Comparison of ENCODE assay signal across 8 cellular contexts in genomic region chr15:93087825-93088199, GRCh38. TPM values are rescaled to one million over a fixed set of nuclear protein-coding genes. Genes with fewer than 3 reads are reported as not detected.
DNase-seq lines count a peak whose midpoint lies in the region; ATAC-seq and TF ChIP-seq lines count a peak whose summit lies in the region.

No MANE protein-coding gene starts in this region.

- no peak overlapping the region for H4K8ac ChIP-seq in trophoblast cell (ENCODE audit: low read depth, low read length)

- 3% methylated on average over 14 of the region's 14 CpGs for WGBS in heart right ventricle, 2 donors
- no CpG with 5 or more reads among the region's 14 CpGs for WGBS in trophoblast cell (ENCODE audit: extremely low coverage, insufficient coverage, insufficient read length)

- no peaks in the 10 kb centered on the region for H3K9me3 Mint-ChIP-seq in activated naive CD8-positive, alpha-beta T cell (ENCODE audit: low read depth)
- H3K9me3 Mint-ChIP-seq in type B pancreatic cell, result no peaks in the 10 kb centered on the region

- H3K4me3 Mint-ChIP-seq in activated naive CD8-positive, alpha-beta T cell, result peak overlapping the region; percentile 89
- peak overlapping the region; percentile 98 for H3K4me3 Mint-ChIP-seq in type B pancreatic cell

- no peak overlapping the region for H3K4ac ChIP-seq in trophoblast cell (ENCODE audit: low read depth, low read length)

- no peaks in the 10 kb centered on the region for H4K20me1 ChIP-seq in KMS-11 (ENCODE audit: insufficient read depth)

- H3K9me3 ChIP-seq in heart right ventricle (no peaks in the 10 kb centered on the region), trophoblast cell (ENCODE audit: insufficient read depth, low read depth, low read length) (peaks cover 3% of the 10 kb centered on the region)

- peak; percentile 87 for TF ChIP-seq CTCF in KMS-11 (conservative IDR thresholded peaks at IDR 0.05; ENCODE audit: low read depth, low read length)
- TF ChIP-seq CTCF in heart right ventricle (IDR thresholded peaks at IDR 0.05), result peak; percentile 82 to 92 (median 87)
- TF ChIP-seq CTCF in type B pancreatic cell (conservative IDR thresholded peaks at IDR 0.05), result peak; percentile 99

- no peaks in the 10 kb centered on the region for H3K79me1 ChIP-seq in trophoblast cell (ENCODE audit: low read length)

- no peaks in the 10 kb centered on the region for H3K36me3 ChIP-seq in KMS-11 (ENCODE audit: insufficient read depth)
- no peaks in the 10 kb centered on the region for H3K36me3 ChIP-seq in heart right ventricle
- no peaks in the 10 kb centered on the region for H3K36me3 ChIP-seq in trophoblast cell (ENCODE audit: control insufficient read depth in 1 of 2, insufficient read depth in 2 of 2, low read length in 2 of 2)

- ATAC-seq in heart right ventricle, result peak; percentile 62 to 79 (median 70)

- DNase-seq in AML-193 (lab: John Stamatoyannopoulos, UW) (peak; percentile 50 to 55), GM19240 (ENCODE audit: insufficient read length, low spot score) (peak; percentile 50), SK-N-DZ (ENCODE audit: low spot score) (peak; percentile 38), heart right ventricle (peak; percentile 69 to 71), trophoblast cell (peak; percentile 57 to 85), type B pancreatic cell (ENCODE audit: extremely low spot score, unreplicated experiment) (no peak)

- no peak overlapping the region for H3K18ac ChIP-seq in trophoblast cell (ENCODE audit: low read length)

- H2BK120ac ChIP-seq in trophoblast cell (ENCODE audit: insufficient read depth, low read length, poor library complexity), result no peak overlapping the region

- H3K4me1 Mint-ChIP-seq in activated naive CD8-positive, alpha-beta T cell (ENCODE audit: low read depth), result peaks cover 11% of the 10 kb centered on the region
- peaks cover 17% of the 10 kb centered on the region for H3K4me1 Mint-ChIP-seq in type B pancreatic cell (ENCODE audit: unreplicated experiment)

- H3K23ac ChIP-seq in trophoblast cell (ENCODE audit: low read length), result no peak overlapping the region

- peaks cover 12% of the 10 kb centered on the region; the same call in 1 of the 2 replicates for H3K27me3 ChIP-seq in KMS-11 (ENCODE audit: insufficient read depth, low read depth)
- H3K27me3 ChIP-seq in heart right ventricle, result peaks cover 0 to 83% (median 20%) of the 10 kb centered on the region in 7 donors
- peaks cover 31% of the 10 kb centered on the region for H3K27me3 ChIP-seq in trophoblast cell (ENCODE audit: insufficient read depth, low read length)

- H3K4me1 ChIP-seq in KMS-11 (ENCODE audit: low read depth, poor library complexity, severe bottlenecking) (peaks cover 4% of the 10 kb centered on the region), heart right ventricle (peaks cover 3 to 26% (median 17%) of the 10 kb centered on the region in 9 donors), trophoblast cell (ENCODE audit: control insufficient read depth in 1 of 2, insufficient read depth in 2 of 2, low read length in 2 of 2) (peaks cover 7% of the 10 kb centered on the region in 2 experiments)

- H3K27ac Mint-ChIP-seq in activated naive CD8-positive, alpha-beta T cell, result no peak overlapping the region
- peak overlapping the region; percentile 93 for H3K27ac Mint-ChIP-seq in type B pancreatic cell

- no peak overlapping the region for H3K4me3 ChIP-seq in KMS-11 (IDR thresholded peaks at IDR 0.05; ENCODE audit: insufficient read depth, low read depth, low read length)
- H3K4me3 ChIP-seq in heart right ventricle, result peak overlapping the region; percentile 57 to 73 (median 64)
- no peak overlapping the region for H3K4me3 ChIP-seq in trophoblast cell (ENCODE audit: low read depth, low read length)

- intact Hi-C loops in heart right ventricle (cut with DNase I), result loop anchor here in 8 of 10 donors (2.0 to 10.0 kb wide), 14 partner anchors 57 to 1034 kb away; no protein-coding TSS in a partner anchor

- H3K4me2 ChIP-seq in KMS-11 (peak overlapping the region; percentile 73), trophoblast cell (ENCODE audit: low read length) (peak overlapping the region; percentile 87)

- no peaks in the 10 kb centered on the region for H3K36me3 Mint-ChIP-seq in activated naive CD8-positive, alpha-beta T cell
- peaks cover 7% of the 10 kb centered on the region for H3K36me3 Mint-ChIP-seq in type B pancreatic cell

- H3K79me2 ChIP-seq in KMS-11 (ENCODE audit: insufficient read depth, low read depth), result no peaks in the 10 kb centered on the region
- H3K79me2 ChIP-seq in trophoblast cell (ENCODE audit: control insufficient read depth, insufficient read depth, low read length, poor library complexity), result no peaks in the 10 kb centered on the region

- no peak overlapping the region for H3K27ac ChIP-seq in KMS-11
- peak overlapping the region; percentile 74 to 92 (median 84) for H3K27ac ChIP-seq in heart right ventricle
- H3K27ac ChIP-seq in trophoblast cell (ENCODE audit: low read depth, low read length), result no peak overlapping the region

- H2AFZ ChIP-seq in KMS-11 (ENCODE audit: low read depth) (peak overlapping the region; percentile 86), trophoblast cell (ENCODE audit: insufficient read depth, low read length, poor library complexity) (no peak overlapping the region)

- peaks cover 50% of the 10 kb centered on the region for H3K27me3 Mint-ChIP-seq in activated naive CD8-positive, alpha-beta T cell
- H3K27me3 Mint-ChIP-seq in type B pancreatic cell, result peaks cover 51% of the 10 kb centered on the region

- H4K91ac ChIP-seq in trophoblast cell (ENCODE audit: low read depth, low read length), result no peak overlapping the region

- H3K9ac ChIP-seq in KMS-11 (no peak overlapping the region), trophoblast cell (ENCODE audit: low read length) (no peak overlapping the region)

- no peak overlapping the region for H2AK5ac ChIP-seq in trophoblast cell (ENCODE audit: low read length)

- no peak overlapping the region for H2BK5ac ChIP-seq in trophoblast cell (ENCODE audit: low read depth, low read length, poor library complexity)

- no peak overlapping the region for H2BK12ac ChIP-seq in trophoblast cell (ENCODE audit: low read length)

- H4K12ac ChIP-seq in trophoblast cell (ENCODE audit: low read depth, low read length), result no peak overlapping the region

- no peak overlapping the region for H3K14ac ChIP-seq in trophoblast cell (ENCODE audit: low read length)

RNA-seq across cellular contexts. Expression of gene RGMA, which starts 1.2 kb away (rescaled TPM):
- 0.14 TPM in 1 of 2 replicates, not detected in the other for polyA plus RNA-seq in SK-N-DZ (2014; cell fraction: cytosol; rRNA removed)
- polyA plus RNA-seq in SK-N-DZ (2014; cell fraction: nucleus; rRNA removed), result 0.79 TPM in 1 of 2 replicates, not detected in the other
- total RNA-seq in heart right ventricle, result 10 to 100 TPM in 5 of 10 donors, 1 to 10 TPM in 5; 4.9 to 33.8 (median 10.9) TPM
- 10 to 100 TPM in 1 of 2 donors, 1 to 10 TPM in 1; 7.3 to 11.9 TPM for polyA plus RNA-seq in heart right ventricle
- 0.33 and 0.40 TPM in 2 replicates for polyA plus RNA-seq in trophoblast cell (2013)
- 37.0 and 41.6 TPM in 2 replicates for total RNA-seq in type B pancreatic cell (ENCODE audit: low replicate concordance)

Comparison
In these comparisons a context has a peak if more than half of its experiments do, and no peak if none do; other contexts are left out.
1. H3K27ac ChIP-seq: peak in heart right ventricle (10 of 10); none in KMS-11 (single experiment) and trophoblast cell (single experiment).
2. H3K4me3 ChIP-seq: peak in heart right ventricle (10 of 10); none in KMS-11 (single experiment) and trophoblast cell (single experiment).
3. Peak in every context shown above with its lines, with median percentiles within 50 percentile points of each other: CTCF ChIP-seq.